Comparison of ENCODE assay signal across 9 cellular contexts in the genomic region with DNA sequence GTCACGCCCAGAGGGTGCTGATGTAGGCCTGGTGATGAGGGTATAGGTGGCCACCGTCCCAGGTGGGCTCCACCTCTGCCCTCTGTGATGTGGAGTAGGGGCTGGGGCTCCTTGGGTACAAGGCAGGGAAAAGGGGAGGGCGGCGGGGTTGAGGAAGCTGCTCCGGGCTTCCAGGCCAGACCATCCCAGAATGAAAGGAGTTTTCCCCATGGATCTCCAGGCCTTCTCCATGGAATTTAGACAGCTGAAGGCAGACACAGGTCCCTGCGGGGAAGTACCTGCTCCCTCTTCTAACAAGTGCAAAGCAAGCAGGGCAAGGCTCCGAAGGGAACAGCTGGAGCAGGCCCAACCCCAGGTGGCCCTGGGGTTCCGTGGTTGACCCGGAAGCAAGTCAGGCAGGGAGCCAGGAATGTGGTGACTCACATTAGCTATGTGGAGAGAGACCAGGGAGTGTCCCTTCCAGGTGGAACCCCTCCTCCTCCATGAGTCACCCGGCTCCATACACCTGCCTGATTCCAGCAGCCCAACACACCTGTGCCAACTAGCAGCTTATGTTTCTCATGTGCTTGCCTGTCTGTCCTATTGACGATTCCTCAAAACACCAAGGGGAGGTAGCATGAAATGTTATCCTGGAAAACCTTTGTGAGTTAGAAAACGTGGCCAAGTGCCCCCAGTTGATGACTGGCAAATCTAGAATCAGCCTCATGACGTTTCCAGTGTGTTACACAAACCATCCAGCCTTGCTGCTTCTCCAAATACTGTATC. TPM values are rescaled to one million over a fixed set of nuclear protein-coding genes. Genes with fewer than 3 reads are reported as not detected.
A peak's percentile ranks its signal among the peaks of the same experiment; 100 is the strongest.
DNase-seq lines count a peak whose midpoint lies in the region; ATAC-seq and TF ChIP-seq lines count a peak whose summit lies in the region.
"Had no signal": no experiment of that assay in that cellular context is flagged by ENCODE, and none has a peak within 500 bp of the region (broad histone marks: within the 10 kb centered on the region; RNA-seq: fewer than 3 reads in every experiment).

No MANE protein-coding gene starts in this region.

- H3K4me1 ChIP-seq in prostate gland (replicated peaks): peaks cover 5% of the 10 kb centered on the region

- H3K9me3 Mint-ChIP-seq in activated B cell treated with CpG ODN at 0.5 μM for 24 hours: no peaks in the 10 kb centered on the region

- WGBS in prostate gland: 54% methylated on average over 12 of the region's 13 CpGs

- TF ChIP-seq CTCF in activated B cell treated with CpG ODN at 0.5 μM for 24 hours (IDR thresholded peaks at IDR 0.05) (no peak), fibroblast of the aortic adventitia (IDR thresholded peaks at IDR 0.05; ENCODE audit: insufficient read depth, low read length) (no peak), prostate gland (IDR thresholded peaks at IDR 0.05) (no peak)

- CTCF ChIA-PET in activated B cell treated with CpG ODN at 0.5 μM for 24 hours (lab: Charles Lee): interaction anchor here (1.0 to 14.4 kb wide), 6 partner anchors 7 to 263 kb away, joined by 3 to 250 read pairs (median 4); no protein-coding TSS in a partner anchor

- TF ChIP-seq POLR2A in prostate gland (IDR thresholded peaks at IDR 0.05): no peak

- peak; percentile 92 for DNase-seq in ELF-1 (ENCODE audit: low read depth, low spot score)
- DNase-seq in NCI-H1105 treated with DMSO at 0.1 percent for 48 hours (lab: John Stamatoyannopoulos, UW): peak; percentile 91
- DNase-seq in activated B cell treated with CpG ODN at 0.5 μM for 24 hours: no peak
- DNase-seq in fibroblast of the aortic adventitia (ENCODE audit: low read depth): peak; percentile 79
- peak; percentile 97 for DNase-seq in prostate gland (ENCODE audit: low spot score)
- DNase-seq in activated gamma-delta T cell (lab: John Stamatoyannopoulos, UW): no peak
- DNase-seq in hippocampal formation (lab: John Stamatoyannopoulos, UW): no peak
- DNase-seq in GM19238 (ENCODE audit: insufficient read length, low spot score): no peak

- H3K4me3 ChIP-seq in fibroblast of the aortic adventitia (ENCODE audit: low read depth, low read length) (no peak overlapping the region), prostate gland (no peak overlapping the region)

- H3K4me1 Mint-ChIP-seq in activated B cell treated with CpG ODN at 0.5 μM for 24 hours: peaks cover 96% of the 10 kb centered on the region

- no peaks in the 10 kb centered on the region for H3K36me3 Mint-ChIP-seq in activated B cell treated with CpG ODN at 0.5 μM for 24 hours (ENCODE audit: low read depth)

- no peaks in the 10 kb centered on the region for H3K27me3 Mint-ChIP-seq in activated B cell treated with CpG ODN at 0.5 μM for 24 hours

- peak overlapping the region; percentile 99 for H3K27ac Mint-ChIP-seq in activated B cell treated with CpG ODN at 0.5 μM for 24 hours

- POLR2A ChIA-PET in activated B cell treated with CpG ODN at 0.5 μM for 24 hours (lab: Charles Lee): interaction anchor here (1.0 to 2.9 kb wide), 10 partner anchors 8 to 263 kb away, joined by 3 to 17 read pairs (median 6); no protein-coding TSS in a partner anchor

- intact Hi-C loops in activated B cell treated with CpG ODN at 0.5 μM for 24 hours (cut with micrococcal nuclease): loop anchor here (5.0 to 10.0 kb wide), 5 partner anchors 201 to 1331 kb away; partner anchors contain the start of genes GTF2H5, SERAC1 and SYNJ2
- intact Hi-C loops in prostate gland (cut with DNase I): no loop called here

- peak overlapping the region; percentile 33 to 44 for H3K27ac ChIP-seq in prostate gland
- H3K27ac ChIP-seq: VCaP had no signal

- H3K36me3 ChIP-seq in prostate gland: no peaks in the 10 kb centered on the region

- H3K9me3 ChIP-seq in prostate gland: no peaks in the 10 kb centered on the region

- no peak for ATAC-seq in activated B cell treated with CpG ODN at 0.5 μM for 24 hours (ENCODE audit: low read depth)

- H3K4me3 Mint-ChIP-seq in activated B cell treated with CpG ODN at 0.5 μM for 24 hours: peak overlapping the region; percentile 81

- no peaks in the 10 kb centered on the region for H3K27me3 ChIP-seq in prostate gland (replicated peaks; ENCODE audit: insufficient read depth)

RNA-seq across cellular contexts. Expression of gene SNX9, which starts 59.7 kb away (rescaled TPM):
- total RNA-seq in activated B cell treated with CpG ODN at 0.5 μM for 24 hours: 38.8 and 40.0 TPM in 2 replicates
- total RNA-seq in fibroblast of the aortic adventitia (ENCODE audit: low replicate concordance): 108 and 182 TPM in 2 replicates
- total RNA-seq in prostate gland: 10 to 100 TPM; 39.2 to 40.6 TPM

Comparison
In these comparisons a context has a peak if more than half of its experiments do, and no peak if none do; other contexts are left out.
1. DNase-seq: peak in ELF-1 (single experiment), NCI-H1105 treated with DMSO at 0.1 percent for 48 hours (single experiment), fibroblast of the aortic adventitia (single experiment) and prostate gland (single experiment); none in activated B cell treated with CpG ODN at 0.5 μM for 24 hours (single experiment), activated gamma-delta T cell (single experiment), hippocampal formation (0 of 2) and GM19238 (single experiment).